ENCODE assay signal across 9 cellular contexts in the genomic region with DNA sequence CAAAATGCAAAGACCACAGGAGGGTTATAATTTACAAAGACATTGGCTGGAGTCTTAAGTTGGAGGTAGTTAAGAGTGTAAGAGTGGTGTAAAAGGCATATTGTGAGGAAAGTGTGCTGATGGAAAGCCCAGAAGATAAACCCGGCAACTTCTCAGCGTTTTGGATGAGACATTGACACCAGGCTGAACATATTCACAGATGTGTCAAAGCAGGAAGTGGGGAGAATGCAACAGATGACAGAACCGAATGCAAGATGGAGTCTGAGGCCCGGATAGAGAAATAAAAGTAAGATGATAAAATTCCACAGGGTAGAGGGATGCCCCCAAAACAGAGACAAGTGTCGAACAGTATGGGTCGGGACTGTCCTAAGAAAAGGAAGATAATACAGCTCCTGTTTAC.
"Had no signal": no experiment of that assay in that cellular context is flagged by ENCODE, and none has a peak within 500 bp of the region (broad histone marks: within the 10 kb centered on the region; RNA-seq: fewer than 3 reads in every experiment).

No MANE protein-coding gene starts in this region.

- DNase-seq: H9, HCEC 1CT, IMR-90, KG1 had no signal

- H3K4me3 ChIP-seq: GM23338, K562 had no signal

- FAIRE-seq: H1, H54, HTR-8/SVneo, K562 had no signal

- H3K9me3 Mint-ChIP-seq: GM23338, H9 had no signal

- H3K27ac Mint-ChIP-seq: GM23338, H9 had no signal

- ATAC-seq: GM23338, K562 had no signal

- H3K4me1 Mint-ChIP-seq: H9 had no signal

- H3K4me3 Mint-ChIP-seq: GM23338, H9 had no signal
